8 cellular contexts compared by ENCODE assay signal in the genomic region with DNA sequence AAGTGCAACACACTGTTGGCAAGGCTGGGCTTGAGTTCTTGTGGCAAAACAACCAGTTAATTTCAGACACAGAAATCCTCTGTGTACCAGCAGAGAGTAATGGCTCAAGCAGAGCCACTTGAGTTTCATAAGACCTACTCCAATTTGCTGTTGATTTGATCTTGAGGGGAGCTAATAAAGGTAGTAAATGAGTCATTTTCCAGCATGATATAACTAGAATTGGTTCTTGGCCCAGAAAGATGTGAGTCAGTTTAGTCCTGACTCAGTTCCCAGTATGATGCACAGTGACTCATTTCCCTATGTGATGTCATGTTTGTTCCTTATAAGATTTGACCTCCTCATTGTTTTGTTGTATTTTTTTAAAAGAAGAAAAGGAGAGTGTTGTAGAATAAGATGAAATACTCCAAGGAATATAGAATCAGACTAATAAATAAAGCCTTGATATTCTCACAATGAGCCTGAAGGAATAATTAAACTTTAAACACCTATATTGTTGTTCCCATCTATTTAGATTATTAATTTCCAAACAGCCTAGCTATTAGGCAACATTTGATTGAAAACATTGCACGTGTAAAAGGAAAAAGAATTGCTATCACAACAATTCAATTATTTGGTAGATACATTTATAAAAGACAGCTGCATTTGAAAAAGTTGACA.
A peak's percentile ranks its signal among the peaks of the same experiment; 100 is the strongest.
DNase-seq lines count a peak whose midpoint lies in the region; ATAC-seq and TF ChIP-seq lines count a peak whose summit lies in the region.

No MANE protein-coding gene starts in this region.

- peaks cover 17 to 74% (median 30%) of the 10 kb centered on the region in 12 donors for H3K4me1 ChIP-seq in heart left ventricle
- no peaks in the 10 kb centered on the region for H3K4me1 ChIP-seq in effector memory CD4-positive, alpha-beta T cell (ENCODE audit: control insufficient read depth, insufficient read depth, low read length, poor library complexity, severe bottlenecking)
- no peaks in the 10 kb centered on the region for H3K4me1 ChIP-seq in MM.1S (ENCODE audit: low read length)

- H3K27ac ChIP-seq in heart left ventricle: peak overlapping the region in 11 of 12 donors; percentile 48 to 78 (median 62)
- no peak overlapping the region for H3K27ac ChIP-seq in effector memory CD4-positive, alpha-beta T cell (ENCODE audit: insufficient read depth, low read length, poor library complexity, severe bottlenecking)
- no peak overlapping the region for H3K27ac ChIP-seq in MM.1S (ENCODE audit: low read length)

- WGBS in heart left ventricle, 4 donors: 38 to 63% (median 53%) methylated on average over 1 of the region's 1 CpG

- H3K9me3 Mint-ChIP-seq in activated T-cell treated with anti-CD3 and anti-CD28 coated beads, Interleukin-2, amount 50 U/mL, for 4 hours: no peaks in the 10 kb centered on the region
- peaks cover 5% of the 10 kb centered on the region for H3K9me3 Mint-ChIP-seq in stimulated activated naive CD8-positive, alpha-beta T cell treated with anti-CD3 and anti-CD28 coated beads, Interleukin-15, Interleukin-2, amounts not matched to agents 100 ng/mL and 50 ng/mL, for 24 hours

- H3K27me3 ChIP-seq in heart left ventricle (no peaks in the 10 kb centered on the region), MM.1S (replicated peaks; ENCODE audit: insufficient read depth, low read length) (no peaks in the 10 kb centered on the region)
- no peaks in the 10 kb centered on the region for H3K27me3 ChIP-seq in effector memory CD4-positive, alpha-beta T cell (replicated peaks; ENCODE audit: control insufficient read depth, insufficient read depth, low read length, poor library complexity, severe bottlenecking)

- H3K36me3 ChIP-seq in heart left ventricle (no peaks in the 10 kb centered on the region), MM.1S (replicated peaks; ENCODE audit: insufficient read depth, low read length) (no peaks in the 10 kb centered on the region)
- no peaks in the 10 kb centered on the region for H3K36me3 ChIP-seq in effector memory CD4-positive, alpha-beta T cell (ENCODE audit: control insufficient read depth, insufficient read depth, low read length)

- no peaks in the 10 kb centered on the region for H3K9me3 ChIP-seq in heart left ventricle
- H3K9me3 ChIP-seq in effector memory CD4-positive, alpha-beta T cell (ENCODE audit: control insufficient read depth, low read length): no peaks in the 10 kb centered on the region
- no peaks in the 10 kb centered on the region for H3K9me3 ChIP-seq in MM.1S (replicated peaks; ENCODE audit: insufficient read depth, low read length)

- no peak overlapping the region for H2AFZ ChIP-seq in MM.1S (ENCODE audit: low read length)

- H3K9ac ChIP-seq in MM.1S (ENCODE audit: low read length): no peak overlapping the region

- no peak overlapping the region for H3K4me2 ChIP-seq in MM.1S (ENCODE audit: low read depth, low read length)

- intact Hi-C loops in heart left ventricle (cut with DNase I): no loop called here

- no peaks in the 10 kb centered on the region for H3K79me2 ChIP-seq in MM.1S (ENCODE audit: low read length)

- no peaks in the 10 kb centered on the region for H3K36me3 Mint-ChIP-seq in activated T-cell treated with anti-CD3 and anti-CD28 coated beads, Interleukin-2, amount 50 U/mL, for 4 hours (ENCODE audit: insufficient read depth)
- H3K36me3 Mint-ChIP-seq in stimulated activated naive CD8-positive, alpha-beta T cell treated with anti-CD3 and anti-CD28 coated beads, Interleukin-15, Interleukin-2, amounts not matched to agents 100 ng/mL and 50 ng/mL, for 24 hours (ENCODE audit: low read depth): no peaks in the 10 kb centered on the region

- DNase-seq in GM10248 (ENCODE audit: extremely low spot score) (peak; percentile 62), Kasumi-1 (lab: John Stamatoyannopoulos, UW) (peak; percentile 58 to 71), heart left ventricle (peak in 1 of 5 donors; percentile 39), MM.1S (no peak)
- no peak for DNase-seq in activated T-cell treated with anti-CD3 and anti-CD28 coated beads, Interleukin-2, amount 50 U/mL, for 4 hours
- DNase-seq in effector memory CD4-positive, alpha-beta T cell: no peak

- CTCF ChIA-PET in GM10248 (lab: Yijun Ruan, JAX): interaction anchor here (0.7 to 4.2 kb wide), 9 partner anchors 11 to 550 kb away, joined by 3 to 25 read pairs (median 4); no protein-coding TSS in a partner anchor

- peaks cover 17% of the 10 kb centered on the region for H3K4me1 Mint-ChIP-seq in activated T-cell treated with anti-CD3 and anti-CD28 coated beads, Interleukin-2, amount 50 U/mL, for 4 hours (ENCODE audit: low read depth)
- peaks cover 54% of the 10 kb centered on the region for H3K4me1 Mint-ChIP-seq in stimulated activated naive CD8-positive, alpha-beta T cell treated with anti-CD3 and anti-CD28 coated beads, Interleukin-15, Interleukin-2, amounts not matched to agents 100 ng/mL and 50 ng/mL, for 24 hours (ENCODE audit: low read depth)

- H3F3A ChIP-seq in MM.1S (ENCODE audit: insufficient read depth, low read length): no peaks in the 10 kb centered on the region

- peak overlapping the region; percentile 62 for H3K27ac Mint-ChIP-seq in stimulated activated naive CD8-positive, alpha-beta T cell treated with anti-CD3 and anti-CD28 coated beads, Interleukin-15, Interleukin-2, amounts not matched to agents 100 ng/mL and 50 ng/mL, for 24 hours

- no peaks in the 10 kb centered on the region for H4K20me1 ChIP-seq in MM.1S (ENCODE audit: insufficient read depth, low read length)

- TF ChIP-seq CTCF in GM10248 (IDR thresholded peaks at IDR 0.05; ENCODE audit: control extremely low read depth, extremely low read depth, low read depth, missing control alignments) (no peak), heart left ventricle (IDR thresholded peaks at IDR 0.05) (no peak), MM.1S (IDR thresholded peaks at IDR 0.05; ENCODE audit: low read length) (no peak)

- H3K27me3 Mint-ChIP-seq in activated T-cell treated with anti-CD3 and anti-CD28 coated beads, Interleukin-2, amount 50 U/mL, for 4 hours (ENCODE audit: low read depth): no peaks in the 10 kb centered on the region
- H3K27me3 Mint-ChIP-seq in stimulated activated naive CD8-positive, alpha-beta T cell treated with anti-CD3 and anti-CD28 coated beads, Interleukin-15, Interleukin-2, amounts not matched to agents 100 ng/mL and 50 ng/mL, for 24 hours: no peaks in the 10 kb centered on the region

- ATAC-seq in GM21576 (IDR thresholded peaks at IDR 0.05; ENCODE audit: unreplicated experiment) (peak; percentile 74), heart left ventricle (peak; percentile 30 to 81 (median 76))
- ATAC-seq in activated T-cell treated with anti-CD3 and anti-CD28 coated beads, Interleukin-2, amount 50 U/mL, for 4 hours: peak; percentile 96 to 97

- no peaks in the 10 kb centered on the region for H3K9me2 ChIP-seq in MM.1S (replicated peaks; ENCODE audit: insufficient read depth, low read length)

- no peak for TF ChIP-seq POLR2A in heart left ventricle (IDR thresholded peaks at IDR 0.05)

- no peak overlapping the region for H3K4me3 Mint-ChIP-seq in activated T-cell treated with anti-CD3 and anti-CD28 coated beads, Interleukin-2, amount 50 U/mL, for 4 hours
- H3K4me3 Mint-ChIP-seq in stimulated activated naive CD8-positive, alpha-beta T cell treated with anti-CD3 and anti-CD28 coated beads, Interleukin-15, Interleukin-2, amounts not matched to agents 100 ng/mL and 50 ng/mL, for 24 hours: peak overlapping the region; percentile 33

- H3K4me3 ChIP-seq in heart left ventricle: no peak overlapping the region
- H3K4me3 ChIP-seq in effector memory CD4-positive, alpha-beta T cell (ENCODE audit: insufficient read depth, low read depth, low read length, poor library complexity, severe bottlenecking): no peak overlapping the region
- no peak overlapping the region for H3K4me3 ChIP-seq in MM.1S (ENCODE audit: low read length)

- POLR2A ChIA-PET in GM10248 (lab: Yijun Ruan, JAX): interaction anchor here (0.6 kb wide), 1 partner anchor 439 kb away, joined by 3 read pairs; no protein-coding TSS in a partner anchor

Comparison
In these comparisons a context has a peak if more than half of its experiments do, and no peak if none do; other contexts are left out.
1. DNase-seq: peak in GM10248 (single experiment) and Kasumi-1 (2 of 2); none in activated T-cell treated with anti-CD3 and anti-CD28 coated beads, Interleukin-2, amount 50 U/mL, for 4 hours (single experiment), effector memory CD4-positive, alpha-beta T cell (0 of 3) and MM.1S (single experiment).
2. H3K27ac ChIP-seq: peak in heart left ventricle (11 of 12); none in effector memory CD4-positive, alpha-beta T cell (single experiment) and MM.1S (single experiment).
3. Peak in every context shown above with its lines, with median percentiles within 50 percentile points of each other: ATAC-seq.